34 cellular contexts compared by ENCODE assay signal in the genomic region with DNA sequence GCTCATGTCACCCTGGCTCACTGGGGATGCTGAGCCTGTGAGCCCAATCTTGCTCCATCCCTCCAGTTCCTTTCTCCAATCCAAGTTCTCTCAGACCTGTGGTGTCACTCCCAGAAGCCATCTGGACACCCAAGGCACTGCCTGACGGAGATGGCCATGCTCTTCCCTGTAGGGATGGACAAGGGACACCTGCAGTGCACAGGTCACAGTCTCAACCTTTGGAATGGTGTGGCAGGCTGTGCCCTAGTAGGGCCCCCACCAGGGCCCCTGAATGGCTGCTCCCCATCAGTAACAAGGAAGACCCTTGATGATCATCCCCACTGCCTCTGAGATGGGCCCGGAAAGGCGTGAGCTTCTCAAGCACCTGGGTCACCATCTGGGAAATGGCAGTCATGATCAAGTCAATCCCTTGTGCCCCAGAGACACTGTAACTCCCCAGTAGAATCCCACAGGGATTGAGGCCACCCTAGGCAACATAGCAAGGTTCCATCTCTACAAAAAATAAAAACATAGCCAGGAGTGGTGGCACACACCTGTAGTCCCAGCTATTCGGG.
"Had no signal": no experiment of that assay in that cellular context is flagged by ENCODE, and none has a peak within 500 bp of the region (broad histone marks: within the 10 kb centered on the region; RNA-seq: fewer than 3 reads in every experiment).

No MANE protein-coding gene starts in this region.

- H3K27me3 ChIP-seq: MG63 had no signal

- H3K9ac ChIP-seq: KMS-11 had no signal

- H3K27ac ChIP-seq: KMS-11 had no signal

- H3K36me3 ChIP-seq: MG63 had no signal

- H3K4me3 ChIP-seq: MG63 had no signal

- H3K4me2 ChIP-seq: KMS-11 had no signal

- DNase-seq: Karpas-422, Kasumi-1, MG63, MM.1S, MV-4-11, NCI-H1048, NCI-H1092, NCI-H1092 treated with DMSO at 0.1 percent for 48 hours, NCI-H1105, NCI-H1105 treated with DMSO at 0.1 percent for 48 hours, NCI-H1417, NCI-H1417 treated with DMSO at 0.1 percent for 48 hours, NCI-H1436, NCI-H1436 treated with DMSO at 0.1 percent for 48 hours, NCI-H146, NCI-H1694, NCI-H1694 treated with DMSO at 0.1 percent for 48 hours, NCI-H187, NCI-H187 treated with DMSO at 0.1 percent for 48 hours, NCI-H1930, NCI-H2029, NCI-H2029 treated with DMSO at 0.1 percent for 48 hours, NCI-H2081, NCI-H2081 treated with DMSO at 0.1 percent for 48 hours, NCI-H2107, NCI-H2171, NCI-H2171 treated with DMSO at 0.1 percent for 48 hours, NCI-H2227 treated with DMSO at 0.1 percent for 48 hours, NCI-H226, NCI-H345, NCI-H446, NCI-H446 treated with DMSO at 0.1 percent for 48 hours, NCI-H510A had no signal

- H3K9me3 ChIP-seq: MG63 had no signal
